In the genomic region with DNA sequence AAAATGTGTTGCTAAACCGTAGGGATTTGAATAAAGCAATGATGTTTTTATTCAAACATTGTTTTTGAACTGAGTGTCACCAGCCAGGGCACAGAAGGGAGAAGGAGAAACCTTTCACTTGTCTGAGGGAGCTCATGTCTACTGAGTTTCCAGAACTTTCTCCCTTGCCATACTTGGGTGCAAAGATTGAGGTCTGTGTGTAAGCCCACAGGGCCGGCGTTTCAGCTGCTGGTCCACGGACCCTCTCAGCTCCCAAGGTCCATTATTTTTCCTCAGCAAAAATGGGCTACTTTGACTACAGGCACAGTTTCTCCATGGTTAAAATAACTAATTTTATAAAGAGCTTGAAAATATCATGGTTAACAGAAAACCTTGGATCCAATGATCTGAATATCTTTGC, we compare ENCODE assay signal across 28 cellular contexts.
"Had no signal": no experiment of that assay in that cellular context is flagged by ENCODE, and none has a peak within 500 bp of the region (broad histone marks: within the 10 kb centered on the region; RNA-seq: fewer than 3 reads in every experiment).

No MANE protein-coding gene starts in this region.

- DNase-seq: activated CD4-positive, alpha-beta memory T cell treated with anti-CD3 and anti-CD28 coated beads for 36 hours; activated CD4-positive, alpha-beta T cell treated with anti-CD3 and anti-CD28 coated beads for 36 hours; activated CD4-positive, alpha-beta T cell treated with anti-CD3 and anti-CD28 coated beads, Interleukin-2, amount 10 ng/mL, durations not matched to agents 24 days and 14 days; activated CD4-positive, CD25-positive, alpha-beta regulatory T cell; activated CD4-positive, CD25-positive, alpha-beta regulatory T cell treated with anti-CD3 and anti-CD28 coated beads, Interleukin-2, amount 50 U/mL, for 72 hours; activated CD8-positive, alpha-beta memory T cell treated with anti-CD3 and anti-CD28 coated beads, Interleukin-2, amount 50 U/mL, for 48 hours; activated gamma-delta T cell; activated naive CD4-positive, alpha-beta T cell; activated naive CD4-positive, alpha-beta T cell treated with anti-CD3 and anti-CD28 coated beads, Interleukin-2, amount 50 U/mL, for 16 hours; activated naive CD8-positive, alpha-beta T cell treated with anti-CD3 and anti-CD28 coated beads for 36 hours; activated naive CD8-positive, alpha-beta T cell treated with anti-CD3 and anti-CD28 coated beads, Interleukin-2, amount 50 U/mL, for 24 hours; activated T-cell treated with anti-CD3 and anti-CD28 coated beads for 4 hours; activated T-cell treated with anti-CD3 and anti-CD28 coated beads, Interleukin-2, amount 50 U/mL, for 24 hours; activated T-cell treated with anti-CD3 and anti-CD28 coated beads, Interleukin-2, amount 50 U/mL, for 72 hours; amygdala; central memory CD4-positive, alpha-beta T cell; cerebellar nuclear complex; colonic mucosa; effector CD8-positive, alpha-beta T cell; foreskin fibroblast; T-helper 1 cell; T-helper 17 cell; T1000 had no signal

- H3K4me3 ChIP-seq: adrenal gland, body of pancreas, colonic mucosa had no signal

- H3K36me3 ChIP-seq: adrenal gland, colonic mucosa had no signal

- H3K27me3 ChIP-seq: adrenal gland, body of pancreas, colonic mucosa had no signal

- H3K27ac ChIP-seq: adrenal gland, body of pancreas, colonic mucosa had no signal

- H3K9me3 ChIP-seq: adrenal gland, body of pancreas, colonic mucosa had no signal

- ATAC-seq: activated CD4-positive, alpha-beta T cell treated with anti-CD3 and anti-CD28 coated beads for 36 hours; activated naive CD8-positive, alpha-beta T cell treated with anti-CD3 and anti-CD28 coated beads, Interleukin-2, amount 50 U/mL, for 24 hours; activated T-cell treated with anti-CD3 and anti-CD28 coated beads, Interleukin-2, amount 50 U/mL, for 72 hours; body of pancreas; esophagus mucosa; T-helper 17 cell had no signal

- H3K4me1 ChIP-seq: adrenal gland, colonic mucosa had no signal

- FAIRE-seq: endometrium, frontal cortex had no signal
